9 cellular contexts compared by ENCODE assay signal in the genomic region with DNA sequence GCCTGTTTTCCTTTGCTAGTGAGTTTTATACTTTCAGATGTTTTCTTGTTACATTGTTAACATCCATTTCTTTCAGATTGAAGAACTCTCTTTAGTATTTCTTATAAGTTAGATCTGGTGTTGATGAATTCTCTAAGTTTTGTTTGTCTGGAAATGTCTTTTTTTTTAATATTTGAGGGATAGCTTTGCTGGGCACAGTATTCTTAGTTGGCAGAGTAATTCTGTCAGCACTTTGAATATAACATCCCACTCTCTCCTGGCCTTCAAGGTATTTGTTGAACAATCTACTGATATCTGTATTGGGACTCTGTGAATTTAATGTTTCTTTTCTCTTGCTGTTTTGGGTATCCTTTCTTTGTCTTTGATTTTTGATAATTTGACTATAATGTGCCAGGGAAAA.
"Had no signal": no experiment of that assay in that cellular context is flagged by ENCODE, and none has a peak within 500 bp of the region (broad histone marks: within the 10 kb centered on the region; RNA-seq: fewer than 3 reads in every experiment).

No MANE protein-coding gene starts in this region.

- H3K9ac ChIP-seq: KMS-11 had no signal

- FAIRE-seq: HepG2, HTR-8/SVneo, K562 had no signal

- DNase-seq: IMR-90, KBM-7, KG1 had no signal

- H3K4me3 ChIP-seq: K562 had no signal

- H3K27me3 Mint-ChIP-seq: IgD-negative memory B cell had no signal

- H3K27ac Mint-ChIP-seq: IgD-negative memory B cell had no signal

- H3K4me2 ChIP-seq: KMS-11 had no signal

- ATAC-seq: HepG2, K562 had no signal

- H3K27ac ChIP-seq: HL-60, KMS-11 had no signal
